8 cellular contexts compared by ENCODE assay signal in the genomic region with DNA sequence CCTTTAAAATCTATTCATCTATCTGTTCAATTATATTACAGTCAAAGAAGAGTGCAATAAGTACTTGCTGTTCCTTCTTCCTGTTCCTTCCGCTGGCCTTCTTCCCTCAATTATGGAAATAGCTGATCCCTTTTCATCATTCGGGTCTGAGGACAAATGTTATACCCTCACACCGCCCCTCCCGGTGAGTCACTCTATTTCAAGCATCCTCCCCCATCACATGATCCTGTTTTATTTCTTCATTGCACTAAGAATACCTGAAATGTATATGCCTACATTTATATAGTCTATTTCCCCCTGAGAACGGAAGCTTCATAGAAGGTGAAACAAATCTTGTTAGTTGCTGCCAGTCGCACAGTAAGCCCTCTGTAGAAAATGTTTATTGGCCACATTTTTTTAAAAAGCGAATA. TPM values are rescaled to one million over a fixed set of nuclear protein-coding genes. Genes with fewer than 3 reads are reported as not detected.
DNase-seq lines count a peak whose midpoint lies in the region; ATAC-seq and TF ChIP-seq lines count a peak whose summit lies in the region.

No MANE protein-coding gene starts in this region.

- TF ChIP-seq CTCF in Caco-2 (IDR thresholded peaks at IDR 0.05; ENCODE audit: insufficient read depth in 1 of 2, low read depth in 1 of 2, low read length in 1 of 2, severe bottlenecking in 1 of 2, unreplicated experiment in 1 of 2): no peak
- no peak for TF ChIP-seq CTCF in retinal pigment epithelial cell (conservative IDR thresholded peaks at IDR 0.05; ENCODE audit: low read depth, low read length)

- BruUV-seq in Caco-2 (replicated peaks; lab: Mats Ljungman, UMichigan): no TSS peak

- no peak for TF ChIP-seq RAD21 in Ishikawa (IDR thresholded peaks at IDR 0.05; ENCODE audit: low read depth)

- H3K4me1 ChIP-seq in Caco-2: peaks cover 57% of the 10 kb centered on the region

- ATAC-seq in HG03354 (IDR thresholded peaks at IDR 0.05; ENCODE audit: poor library complexity, severe bottlenecking, unreplicated experiment): no peak
- ATAC-seq in HG03159 (IDR thresholded peaks at IDR 0.05; ENCODE audit: unreplicated experiment): no peak
- no peak for ATAC-seq in activated CD4-positive, CD25-positive, alpha-beta regulatory T cell treated with anti-CD3 and anti-CD28 coated beads, Interleukin-2, amount 50 U/mL, for 24 hours

- H3K36me3 Mint-ChIP-seq in Caco-2 (ENCODE audit: insufficient read depth, unreplicated experiment): no peaks in the 10 kb centered on the region

- DNase-seq in Caco-2 (no peak), T-helper 22 cell (ENCODE audit: low read depth) (peak; percentile 38), erythroblast (lab: John Stamatoyannopoulos, UW) (peak; percentile 30 to 49), retinal pigment epithelial cell (ENCODE audit: low read depth) (no peak)

- no peaks in the 10 kb centered on the region for H3K9me3 Mint-ChIP-seq in Caco-2 (ENCODE audit: unreplicated experiment)

- H3K27me3 ChIP-seq in Caco-2 (replicated peaks; ENCODE audit: control insufficient read depth, insufficient read depth, low read length): no peaks in the 10 kb centered on the region

- no peak for TF ChIP-seq EP300 in Ishikawa (IDR thresholded peaks at IDR 0.05; ENCODE audit: borderline replicate concordance)

- intact Hi-C loops in Caco-2 (cut with micrococcal nuclease; ENCODE audit: unreplicated experiment): loop anchor here (5.0 kb wide), 1 partner anchor 139 kb away; no protein-coding TSS in a partner anchor

- TF ChIP-seq POLR2A in erythroblast (IDR thresholded peaks at IDR 0.05; ENCODE audit: low read length): no peak

- POLR2A ChIA-PET in Caco-2 (lab: Charles Lee): no interaction called here

- no peaks in the 10 kb centered on the region for H3K9me3 ChIP-seq in Caco-2

- H3K36me3 ChIP-seq in Caco-2 (ENCODE audit: control insufficient read depth, insufficient read depth, low read length): no peaks in the 10 kb centered on the region

- H3K4me1 Mint-ChIP-seq in Caco-2 (ENCODE audit: low read depth, unreplicated experiment): peaks cover 5% of the 10 kb centered on the region

- no peak overlapping the region for H3K4me3 Mint-ChIP-seq in Caco-2 (ENCODE audit: unreplicated experiment)

- peak overlapping the region; percentile 78 for H3K4me3 ChIP-seq in Caco-2 (ENCODE audit: low read depth, low read length)
- peak overlapping the region; percentile 93 for H3K4me3 ChIP-seq in retinal pigment epithelial cell (ENCODE audit: low read length)

- H3K27ac Mint-ChIP-seq in Caco-2 (ENCODE audit: unreplicated experiment): no peak overlapping the region

- H3K27me3 Mint-ChIP-seq in Caco-2 (ENCODE audit: insufficient read depth, unreplicated experiment): no peaks in the 10 kb centered on the region

- CTCF ChIA-PET in Caco-2 (lab: Charles Lee): no interaction called here

TF ChIP-seq in Ishikawa, 13 proteins besides CTCF, POLR2A, EP300 and RAD21:
- TF ChIP-seq, protein P1, sequence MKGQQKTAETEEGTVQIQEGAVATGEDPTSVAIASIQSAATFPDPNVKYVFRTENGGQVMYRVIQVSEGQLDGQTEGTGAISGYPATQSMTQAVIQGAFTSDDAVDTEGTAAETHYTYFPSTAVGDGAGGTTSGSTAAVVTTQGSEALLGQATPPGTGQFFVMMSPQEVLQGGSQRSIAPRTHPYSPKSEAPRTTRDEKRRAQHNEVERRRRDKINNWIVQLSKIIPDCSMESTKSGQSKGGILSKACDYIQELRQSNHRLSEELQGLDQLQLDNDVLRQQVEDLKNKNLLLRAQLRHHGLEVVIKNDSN (IDR thresholded peaks at IDR 0.05): peak; percentile 73
- TF ChIP-seq, protein P2, sequence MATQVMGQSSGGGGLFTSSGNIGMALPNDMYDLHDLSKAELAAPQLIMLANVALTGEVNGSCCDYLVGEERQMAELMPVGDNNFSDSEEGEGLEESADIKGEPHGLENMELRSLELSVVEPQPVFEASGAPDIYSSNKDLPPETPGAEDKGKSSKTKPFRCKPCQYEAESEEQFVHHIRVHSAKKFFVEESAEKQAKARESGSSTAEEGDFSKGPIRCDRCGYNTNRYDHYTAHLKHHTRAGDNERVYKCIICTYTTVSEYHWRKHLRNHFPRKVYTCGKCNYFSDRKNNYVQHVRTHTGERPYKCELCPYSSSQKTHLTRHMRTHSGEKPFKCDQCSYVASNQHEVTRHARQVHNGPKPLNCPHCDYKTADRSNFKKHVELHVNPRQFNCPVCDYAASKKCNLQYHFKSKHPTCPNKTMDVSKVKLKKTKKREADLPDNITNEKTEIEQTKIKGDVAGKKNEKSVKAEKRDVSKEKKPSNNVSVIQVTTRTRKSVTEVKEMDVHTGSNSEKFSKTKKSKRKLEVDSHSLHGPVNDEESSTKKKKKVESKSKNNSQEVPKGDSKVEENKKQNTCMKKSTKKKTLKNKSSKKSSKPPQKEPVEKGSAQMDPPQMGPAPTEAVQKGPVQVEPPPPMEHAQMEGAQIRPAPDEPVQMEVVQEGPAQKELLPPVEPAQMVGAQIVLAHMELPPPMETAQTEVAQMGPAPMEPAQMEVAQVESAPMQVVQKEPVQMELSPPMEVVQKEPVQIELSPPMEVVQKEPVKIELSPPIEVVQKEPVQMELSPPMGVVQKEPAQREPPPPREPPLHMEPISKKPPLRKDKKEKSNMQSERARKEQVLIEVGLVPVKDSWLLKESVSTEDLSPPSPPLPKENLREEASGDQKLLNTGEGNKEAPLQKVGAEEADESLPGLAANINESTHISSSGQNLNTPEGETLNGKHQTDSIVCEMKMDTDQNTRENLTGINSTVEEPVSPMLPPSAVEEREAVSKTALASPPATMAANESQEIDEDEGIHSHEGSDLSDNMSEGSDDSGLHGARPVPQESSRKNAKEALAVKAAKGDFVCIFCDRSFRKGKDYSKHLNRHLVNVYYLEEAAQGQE (IDR thresholded peaks at IDR 0.05; ENCODE audit: low read depth): no peak

RNA-seq across cellular contexts. Expression of a gene that starts 2.5 kb away (rescaled TPM):
- total RNA-seq in Caco-2 (2022): 245 and 259 TPM in 2 replicates

Comparison
In these comparisons a context has a peak if more than half of its experiments do, and no peak if none do; other contexts are left out.
1. DNase-seq: peak in T-helper 22 cell (single experiment) and erythroblast (2 of 2); none in Caco-2 (0 of 2) and retinal pigment epithelial cell (single experiment).